In the genomic region with DNA sequence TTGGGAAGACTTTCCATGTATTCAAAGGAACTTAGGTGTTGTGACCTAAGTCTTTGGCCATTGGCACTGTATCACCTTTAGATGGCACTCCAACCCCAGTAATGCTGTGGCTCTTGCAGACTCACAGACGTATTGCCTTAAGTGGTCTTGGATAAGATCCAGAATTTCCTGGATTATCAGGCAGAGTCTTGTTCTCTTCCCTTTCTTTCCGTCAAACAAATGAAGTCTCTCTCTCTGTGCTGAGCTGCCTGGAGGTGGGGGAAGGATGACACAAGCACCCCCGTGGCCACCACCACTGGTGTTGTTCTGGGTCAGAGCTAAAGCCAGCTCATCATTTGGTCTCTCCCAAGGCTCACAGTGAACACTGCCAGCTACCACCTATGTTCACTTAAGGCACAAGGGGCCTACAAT, we compare ENCODE assay signal across 7 cellular contexts.
DNase-seq lines count a peak whose midpoint lies in the region; TF ChIP-seq lines count a peak whose summit lies in the region.

No MANE protein-coding gene starts in this region.

- H3K36me3 Mint-ChIP-seq in endodermal cell (ENCODE audit: low read depth): no peaks in the 10 kb centered on the region

- peaks cover 10% of the 10 kb centered on the region for H3K9me3 ChIP-seq in endodermal cell (ENCODE audit: control insufficient read depth, low read length)

- peak overlapping the region; percentile 31 for H3K27ac Mint-ChIP-seq in endodermal cell

- H3K4me1 Mint-ChIP-seq in endodermal cell: peaks cover 10% of the 10 kb centered on the region

- H3K27ac ChIP-seq in HL-60 (replicated peaks): no peak overlapping the region
- H3K27ac ChIP-seq in endodermal cell (ENCODE audit: low read depth, low read length): no peak overlapping the region

- H3K4me1 ChIP-seq in endodermal cell (ENCODE audit: control insufficient read depth, insufficient read depth, low read length): peaks cover 4% of the 10 kb centered on the region

- 13% methylated on average over 3 of the region's 3 CpGs; no CpG with 5 or more reads in 1 of the 2 experiments for WGBS in endodermal cell (ENCODE audit: insufficient coverage in 1 of 2, insufficient read length in 1 of 2), 2 experiments

- DNase-seq in HL-60 (ENCODE audit: low read depth in 1 of 2, low spot score in 1 of 2): peak in 1 of 2 experiments; percentile 30
- DNase-seq in NCI-H524 treated with DMSO at 0.1 percent for 48 hours (lab: John Stamatoyannopoulos, UW): peak; percentile 92
- DNase-seq in endodermal cell: peak; percentile 91
- DNase-seq in retinal pigment epithelial cell (ENCODE audit: low read depth): no peak
- no peak for DNase-seq in activated T-cell treated with anti-CD3 and anti-CD28 coated beads for 4 hours
- DNase-seq in HPDE6-E6E7 (ENCODE audit: extremely low spot score): no peak
- no peak for DNase-seq in NCI-H2227 treated with DMSO at 0.1 percent for 48 hours (lab: John Stamatoyannopoulos, UW)

- peaks cover 5% of the 10 kb centered on the region for H3K9me3 Mint-ChIP-seq in endodermal cell

- TF ChIP-seq CTCF in HL-60 (IDR thresholded peaks at IDR 0.05; ENCODE audit: insufficient read depth, low read length) (peak; percentile 9), endodermal cell (conservative IDR thresholded peaks at IDR 0.05) (peak; percentile 93), retinal pigment epithelial cell (conservative IDR thresholded peaks at IDR 0.05; ENCODE audit: low read depth, low read length) (peak; percentile 61)

- no peaks in the 10 kb centered on the region for H3K36me3 ChIP-seq in endodermal cell (ENCODE audit: control insufficient read depth, insufficient read depth, low read length)

- no peak overlapping the region for H3K9ac ChIP-seq in endodermal cell (ENCODE audit: extremely low read depth, low read length, poor library complexity, severe bottlenecking)

- no peak overlapping the region for H3K4me3 Mint-ChIP-seq in endodermal cell

- H3K4me3 ChIP-seq in HL-60 (replicated peaks; ENCODE audit: insufficient read depth, low read length) (no peak overlapping the region), endodermal cell (ENCODE audit: low read length) (no peak overlapping the region), retinal pigment epithelial cell (ENCODE audit: low read length) (no peak overlapping the region)

- H3K27me3 ChIP-seq in HL-60 (ENCODE audit: insufficient read depth, poor library complexity, severe bottlenecking) (no peaks in the 10 kb centered on the region), endodermal cell (ENCODE audit: control insufficient read depth, insufficient read depth, low read length, poor library complexity, severe bottlenecking) (no peaks in the 10 kb centered on the region)

- no peaks in the 10 kb centered on the region for H3K27me3 Mint-ChIP-seq in endodermal cell (ENCODE audit: insufficient read depth)

Comparison
In these comparisons a context has a peak if more than half of its experiments do, and no peak if none do; other contexts are left out.
1. DNase-seq: peak in NCI-H524 treated with DMSO at 0.1 percent for 48 hours (single experiment) and endodermal cell (single experiment); none in retinal pigment epithelial cell (single experiment), activated T-cell treated with anti-CD3 and anti-CD28 coated beads for 4 hours (single experiment), HPDE6-E6E7 (single experiment) and NCI-H2227 treated with DMSO at 0.1 percent for 48 hours (single experiment).
2. CTCF ChIP-seq: peak in every context shown above with its lines; median percentile 93 in endodermal cell; 61 in retinal pigment epithelial cell; 9 in HL-60.